19 cellular contexts compared by ENCODE assay signal in the genomic region with DNA sequence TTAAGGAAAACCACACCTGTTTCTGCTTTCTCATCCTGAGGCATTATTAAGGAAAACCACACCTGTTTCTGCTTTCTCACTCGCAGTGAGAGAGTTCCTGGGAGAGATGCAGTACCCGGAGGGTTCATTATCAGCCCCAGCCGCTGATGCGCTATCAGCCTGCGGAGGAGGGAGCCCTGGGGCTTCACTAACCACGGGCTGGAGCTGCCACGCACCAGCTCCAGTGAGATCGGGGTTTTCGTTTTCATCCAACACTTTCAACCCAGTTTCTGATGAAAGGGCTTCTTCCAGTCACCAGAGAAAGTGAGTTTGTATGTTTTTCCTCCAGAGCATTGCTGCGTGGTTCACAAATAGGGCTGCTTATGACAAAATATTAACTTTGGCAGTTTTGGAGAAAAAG.
"Had no signal": no experiment of that assay in that cellular context is flagged by ENCODE, and none has a peak within 500 bp of the region (broad histone marks: within the 10 kb centered on the region; RNA-seq: fewer than 3 reads in every experiment).

No MANE protein-coding gene starts in this region.

- H3K4me1 ChIP-seq: body of pancreas, left lung, sigmoid colon had no signal

- H3K4me3 ChIP-seq: body of pancreas, dorsolateral prefrontal cortex, left lung, sigmoid colon, stomach, upper lobe of left lung had no signal

- H3K27ac ChIP-seq: body of pancreas, dorsolateral prefrontal cortex, epithelial cell of prostate, left lung, sigmoid colon, stomach, upper lobe of left lung had no signal

- H3K27me3 ChIP-seq: body of pancreas, sigmoid colon, upper lobe of left lung had no signal

- H3K9me3 ChIP-seq: body of pancreas, left lung, sigmoid colon, stomach, upper lobe of left lung had no signal

- H3K36me3 ChIP-seq: left lung, sigmoid colon, stomach, upper lobe of left lung had no signal

- DNase-seq: activated CD4-positive, alpha-beta T cell treated with anti-CD3 and anti-CD28 coated beads, Interleukin-2, amount 10 ng/mL, durations not matched to agents 7 days and 5 days; activated CD8-positive, alpha-beta T cell treated with anti-CD3 and anti-CD28 coated beads, Interleukin-2, amount 10 ng/mL, durations not matched to agents 7 days and 5 days; activated naive CD4-positive, alpha-beta T cell treated with anti-CD3 and anti-CD28 coated beads for 36 hours; activated T-cell treated with anti-CD3 and anti-CD28 coated beads, Interleukin-2, amount 50 U/mL, for 24 hours; body of pancreas; central memory CD4-positive, alpha-beta T cell; dorsolateral prefrontal cortex; foreskin melanocyte; hypothalamus; left lung; mammary epithelial cell; midbrain; occipital lobe; posterior cingulate gyrus; sigmoid colon; stimulated activated CD4-positive, alpha-beta T cell treated with anti-CD3 and anti-CD28 coated beads, Interleukin-4, amount 100 ng/mL, for 24 hours; stomach; upper lobe of left lung had no signal
